1 cellular context compared by ENCODE assay signal in genomic region chr18:57150828-57151227, GRCh38.
TF ChIP-seq lines count a peak whose summit lies in the region.

No MANE protein-coding gene starts in this region.

TF ChIP-seq in H1, 55 proteins besides CTCF, POLR2A, EP300 and RAD21:
- TF ChIP-seq, protein P1, sequence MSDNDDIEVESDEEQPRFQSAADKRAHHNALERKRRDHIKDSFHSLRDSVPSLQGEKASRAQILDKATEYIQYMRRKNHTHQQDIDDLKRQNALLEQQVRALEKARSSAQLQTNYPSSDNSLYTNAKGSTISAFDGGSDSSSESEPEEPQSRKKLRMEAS (IDR thresholded peaks at IDR 0.05): peak; percentile 68; the same call in 1 of the 2 replicates
- no peak for TF ChIP-seq NRF1 (IDR thresholded peaks at IDR 0.05; ENCODE audit: low read depth, low read length)
